Comparison of ENCODE assay signal across 29 cellular contexts in the genomic region with DNA sequence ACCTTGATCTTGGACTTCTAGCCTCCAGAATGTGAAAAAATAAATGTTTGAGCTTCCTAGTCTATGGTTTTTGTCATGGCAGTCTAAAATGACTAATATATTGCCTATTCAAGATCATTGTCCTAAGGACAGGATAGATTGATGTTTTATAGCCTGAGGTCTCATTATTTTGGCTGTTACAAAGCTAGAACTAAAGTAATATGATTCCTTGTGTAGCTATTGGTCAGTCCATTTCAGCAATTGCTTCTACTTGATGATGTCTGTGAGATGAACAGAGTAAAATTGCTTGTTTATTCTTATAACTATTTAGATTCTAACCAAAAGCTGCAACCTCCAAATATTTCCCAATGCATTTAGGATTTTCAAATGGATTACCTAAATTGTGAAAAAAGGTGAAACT.
"Had no signal": no experiment of that assay in that cellular context is flagged by ENCODE, and none has a peak within 500 bp of the region (broad histone marks: within the 10 kb centered on the region; RNA-seq: fewer than 3 reads in every experiment).

No MANE protein-coding gene starts in this region.

- H3K79me2 ChIP-seq: hepatocyte had no signal

- DNase-seq: activated CD4-positive, alpha-beta memory T cell treated with anti-CD3 and anti-CD28 coated beads, Interleukin-2, amount 10 ng/mL, durations not matched to agents 7 days and 5 days; activated CD4-positive, alpha-beta T cell treated with anti-CD3 and anti-CD28 coated beads for 1 hour; activated CD4-positive, alpha-beta T cell treated with anti-CD3 and anti-CD28 coated beads for 4 hours; activated CD4-positive, alpha-beta T cell treated with anti-CD3 and anti-CD28 coated beads, Interleukin-2, amount 10 ng/mL, durations not matched to agents 7 days and 5 days; activated CD4-positive, alpha-beta T cell treated with anti-CD3 and anti-CD28 coated beads, Interleukin-2, amount 50 U/mL, for 4 hours; activated CD8-positive, alpha-beta memory T cell treated with anti-CD3 and anti-CD28 coated beads, Interleukin-2, amount 50 U/mL, for 48 hours; activated gamma-delta T cell; activated naive CD4-positive, alpha-beta T cell; activated naive CD4-positive, alpha-beta T cell treated with anti-CD3 and anti-CD28 coated beads, Interleukin-2, amount 10 ng/mL, durations not matched to agents 7 days and 5 days; activated naive CD8-positive, alpha-beta T cell treated with anti-CD3 and anti-CD28 coated beads, Interleukin-2, amount 10 ng/mL, durations not matched to agents 7 days and 5 days; activated T-cell treated with anti-CD3 and anti-CD28 coated beads for 4 hours; activated T-cell treated with anti-CD3 and anti-CD28 coated beads, Interleukin-2, amount 50 U/mL, for 24 hours; activated T-cell treated with anti-CD3 and anti-CD28 coated beads, Interleukin-2, amount 50 U/mL, for 72 hours; brain microvascular endothelial cell; dorsolateral prefrontal cortex; effector memory CD4-positive, alpha-beta T cell; endodermal cell; foreskin melanocyte; heart right ventricle; T-helper 2 cell had no signal

- H3K36me3 ChIP-seq: brain microvascular endothelial cell, gastroesophageal sphincter, heart right ventricle had no signal

- H3K27me3 ChIP-seq: brain microvascular endothelial cell, dorsolateral prefrontal cortex, gastroesophageal sphincter, heart right ventricle, hepatocyte had no signal

- H3K4me1 ChIP-seq: gastroesophageal sphincter, heart right ventricle had no signal

- H3K4me3 ChIP-seq: coronary artery, dorsolateral prefrontal cortex, gastroesophageal sphincter, heart right ventricle, hepatocyte had no signal

- FAIRE-seq: astrocyte, bronchial epithelial cell had no signal

- H3K27ac ChIP-seq: brain microvascular endothelial cell, coronary artery, dorsolateral prefrontal cortex, gastroesophageal sphincter, heart right ventricle, hepatocyte, VCaP had no signal

- H2AFZ ChIP-seq: hepatocyte had no signal

- H3K9me3 ChIP-seq: gastroesophageal sphincter, heart right ventricle had no signal

- H3K4me2 ChIP-seq: hepatocyte had no signal

- ATAC-seq: activated naive CD4-positive, alpha-beta T cell treated with anti-CD3 and anti-CD28 coated beads, Interleukin-2, amount 50 U/mL, for 72 hours; activated T-cell treated with anti-CD3 and anti-CD28 coated beads, Interleukin-2, amount 50 U/mL, for 72 hours; esophagus mucosa; gastroesophageal sphincter; heart right ventricle; WTC11 had no signal
